27 cellular contexts compared by ENCODE assay signal in genomic region chr22:29971607-29972006, GRCh38.
"Had no signal": no experiment of that assay in that cellular context is flagged by ENCODE, and none has a peak within 500 bp of the region (broad histone marks: within the 10 kb centered on the region; RNA-seq: fewer than 3 reads in every experiment).

No MANE protein-coding gene starts in this region.

- H3K4me3 ChIP-seq: heart left ventricle had no signal

- DNase-seq: activated CD4-positive, alpha-beta memory T cell treated with anti-CD3 and anti-CD28 coated beads for 36 hours; activated CD4-positive, alpha-beta T cell treated with anti-CD3 and anti-CD28 coated beads for 36 hours; activated CD4-positive, alpha-beta T cell treated with anti-CD3 and anti-CD28 coated beads, Interleukin-2, amount 10 ng/mL, durations not matched to agents 24 days and 14 days; activated CD4-positive, CD25-positive, alpha-beta regulatory T cell; activated CD4-positive, CD25-positive, alpha-beta regulatory T cell treated with anti-CD3 and anti-CD28 coated beads, Interleukin-2, amount 50 U/mL, for 72 hours; activated CD8-positive, alpha-beta memory T cell treated with anti-CD3 and anti-CD28 coated beads, Interleukin-2, amount 50 U/mL, for 48 hours; activated CD8-positive, alpha-beta T cell treated with anti-CD3 and anti-CD28 coated beads, Interleukin-2, amount 10 ng/mL, durations not matched to agents 7 days and 5 days; activated gamma-delta T cell; activated naive CD4-positive, alpha-beta T cell; activated naive CD4-positive, alpha-beta T cell treated with anti-CD3 and anti-CD28 coated beads, Interleukin-2, amount 10 ng/mL, durations not matched to agents 7 days and 5 days; activated naive CD8-positive, alpha-beta T cell treated with anti-CD3 and anti-CD28 coated beads, Interleukin-2, amount 10 ng/mL, durations not matched to agents 7 days and 5 days; activated T-cell treated with anti-CD3 and anti-CD28 coated beads for 4 hours; activated T-cell treated with anti-CD3 and anti-CD28 coated beads, Interleukin-2, amount 50 U/mL, for 24 hours; activated T-cell treated with anti-CD3 and anti-CD28 coated beads, Interleukin-2, amount 50 U/mL, for 72 hours; caudate nucleus; cortex of kidney; dermis blood vessel endothelial cell; effector CD4-positive, alpha-beta T cell; endodermal cell; foreskin fibroblast; glutamatergic neuron; heart left ventricle; T-helper 2 cell had no signal

- H3K27me3 ChIP-seq: heart left ventricle had no signal

- H3K9me3 ChIP-seq: heart left ventricle had no signal

- FAIRE-seq: astrocyte, colon had no signal

- ATAC-seq: activated CD4-positive, alpha-beta T cell treated with anti-CD3 and anti-CD28 coated beads for 36 hours; activated CD8-positive, alpha-beta T cell treated with anti-CD3 and anti-CD28 coated beads, Interleukin-2, amount 10 ng/mL, durations not matched to agents 7 days and 5 days; activated naive CD4-positive, alpha-beta T cell treated with anti-CD3 and anti-CD28 coated beads, Interleukin-2, amount 50 U/mL, for 72 hours; activated T-cell treated with anti-CD3 and anti-CD28 coated beads, Interleukin-2, amount 50 U/mL, for 72 hours; esophagus mucosa; heart left ventricle had no signal

- H3K27ac ChIP-seq: heart left ventricle had no signal
